Comparison of ENCODE assay signal across 12 cellular contexts in the genomic region with DNA sequence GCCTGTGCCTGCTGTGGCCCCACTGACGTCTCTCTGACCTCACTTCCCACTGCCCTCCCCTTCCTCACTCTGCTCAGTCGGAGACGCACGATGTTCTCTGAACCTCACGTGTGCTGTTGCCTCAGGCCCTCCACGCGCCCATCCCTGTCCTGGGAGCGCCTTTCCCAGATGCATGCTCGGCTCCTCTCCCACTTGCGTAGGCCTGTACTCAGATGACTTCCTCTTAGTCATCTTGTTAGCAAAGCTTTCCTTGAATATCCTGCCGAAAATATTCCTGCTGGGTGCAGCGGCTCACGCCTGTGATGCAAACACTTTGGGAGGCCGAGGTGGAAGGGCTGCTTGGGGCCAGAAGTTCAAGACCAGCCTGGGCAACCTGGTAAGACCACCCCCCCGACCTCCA. TPM values are rescaled to one million over a fixed set of nuclear protein-coding genes. Genes with fewer than 3 reads are reported as not detected.
A peak's percentile ranks its signal among the peaks of the same experiment; 100 is the strongest.
DNase-seq lines count a peak whose midpoint lies in the region; ATAC-seq and TF ChIP-seq lines count a peak whose summit lies in the region.
"Had no signal": no experiment of that assay in that cellular context is flagged by ENCODE, and none has a peak within 500 bp of the region (broad histone marks: within the 10 kb centered on the region; RNA-seq: fewer than 3 reads in every experiment).

No MANE protein-coding gene starts in this region.

- no peak overlapping the region for H3K4me3 ChIP-seq in esophagus squamous epithelium

- peak in 1 of 4 donors; percentile 9 for TF ChIP-seq POLR2A in esophagus squamous epithelium (IDR thresholded peaks at IDR 0.05)

- no peaks in the 10 kb centered on the region for H3K36me3 ChIP-seq in esophagus squamous epithelium

- peaks cover 0 to 18% (median 3%) of the 10 kb centered on the region in 3 donors for H3K4me1 ChIP-seq in esophagus squamous epithelium

- intact Hi-C loops in esophagus squamous epithelium (cut with DNase I) = no loop called here

- H3K27ac ChIP-seq in esophagus squamous epithelium = peak overlapping the region; percentile 73 to 88 (median 76)

- no peaks in the 10 kb centered on the region for H3K9me3 ChIP-seq in esophagus squamous epithelium

- WGBS in esophagus squamous epithelium, 2 donors = 28 to 46% methylated on average over 11 to 14 of the region's 15 CpGs

- TF ChIP-seq CTCF in esophagus squamous epithelium (IDR thresholded peaks at IDR 0.05) = no peak

- ATAC-seq in GM19351 (IDR thresholded peaks at IDR 0.05; ENCODE audit: unreplicated experiment) (no peak), GM18502 (IDR thresholded peaks at IDR 0.05; ENCODE audit: poor library complexity, unreplicated experiment) (no peak), GM21515 (IDR thresholded peaks at IDR 0.05; ENCODE audit: unreplicated experiment) (no peak)

- DNase-seq in EH (ENCODE audit: low read depth) (peak; percentile 97), SHP77 (lab: John Stamatoyannopoulos, UW) (peak; percentile 78 to 92), esophagus squamous epithelium (lab: John Stamatoyannopoulos, UW) (no peak), nucleus accumbens (lab: John Stamatoyannopoulos, UW) (peak in 33 of 56 donors; percentile 3 to 74 (median 35)), DMS114 treated with DMSO at 0.1 percent for 48 hours (lab: John Stamatoyannopoulos, UW; ENCODE audit: unreplicated experiment) (no peak)
- DNase-seq: activated B cell treated with CpG ODN at 0.5 μM for 24 hours, GOT3, NCI-H1105 treated with DMSO at 0.1 percent for 48 hours had no signal

- peaks cover 0 to 42% (median 0%) of the 10 kb centered on the region in 4 donors for H3K27me3 ChIP-seq in esophagus squamous epithelium

RNA-seq across cellular contexts. Expression of gene SYT5, which starts 9.3 kb away (rescaled TPM):
- under 1 TPM in 1 of 4 donors, not detected in 3; 0.22 TPM for total RNA-seq in esophagus squamous epithelium
- total RNA-seq: activated B cell treated with CpG ODN at 0.5 μM for 24 hours, mesenteric fat pad had no signal

RNA-seq across cellular contexts. Expression of gene PTPRH, which starts 19.9 kb away (rescaled TPM):
- 1 to 10 TPM in 3 of 4 donors, under 1 TPM in 1; 0.57 to 2.0 (median 1.3) TPM for total RNA-seq in esophagus squamous epithelium
- total RNA-seq: activated B cell treated with CpG ODN at 0.5 μM for 24 hours had no signal

RNA-seq across cellular contexts. Expression of gene DNAAF3, which starts 23.0 kb away (rescaled TPM):
- total RNA-seq in esophagus squamous epithelium = 1 to 10 TPM in 3 of 4 donors, under 1 TPM in 1; 0.53 to 2.8 (median 1.4) TPM
- total RNA-seq: activated B cell treated with CpG ODN at 0.5 μM for 24 hours had no signal

RNA-seq across cellular contexts. Expression of gene TNNI3, which starts 31.9 kb away (rescaled TPM):
- total RNA-seq in esophagus squamous epithelium = not detected
- total RNA-seq: activated B cell treated with CpG ODN at 0.5 μM for 24 hours, mesenteric fat pad had no signal

RNA-seq across cellular contexts. Expression of gene TMEM86B, which starts 39.1 kb away (rescaled TPM):
- total RNA-seq in esophagus squamous epithelium = 1 to 10 TPM in 3 of 4 donors, not detected in 1; 1.1 to 3.6 (median 2.2) TPM

Comparison
In these comparisons a context has a peak if more than half of its experiments do, and no peak if none do; other contexts are left out.
1. DNase-seq: peak in EH (single experiment), SHP77 (2 of 2) and nucleus accumbens (33 of 56); none in esophagus squamous epithelium (single experiment) and DMS114 treated with DMSO at 0.1 percent for 48 hours (single experiment).